In the genomic region with DNA sequence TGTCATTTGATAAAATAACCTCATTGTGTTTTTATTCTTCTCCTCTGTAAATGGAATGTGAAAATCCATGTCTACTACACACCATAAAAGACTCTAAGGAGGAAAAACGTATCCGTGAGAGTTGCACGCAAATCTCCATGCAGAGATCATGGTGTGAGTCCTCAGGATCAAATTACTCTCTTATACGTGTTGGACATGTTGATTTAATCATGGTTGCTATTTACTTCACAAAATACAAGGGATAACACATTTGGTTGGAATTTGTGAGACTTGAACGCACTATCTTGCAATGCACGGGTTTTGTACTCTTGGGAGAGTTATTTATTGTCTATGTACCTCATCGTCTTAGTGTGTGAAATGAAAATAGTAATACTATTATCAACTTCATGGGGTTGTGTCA, we compare ENCODE assay signal across 24 cellular contexts.
DNase-seq lines count a peak whose midpoint lies in the region; ATAC-seq and TF ChIP-seq lines count a peak whose summit lies in the region.
"Had no signal": no experiment of that assay in that cellular context is flagged by ENCODE, and none has a peak within 500 bp of the region (broad histone marks: within the 10 kb centered on the region; RNA-seq: fewer than 3 reads in every experiment).

No MANE protein-coding gene starts in this region.

- no peaks in the 10 kb centered on the region for H3K79me2 ChIP-seq in osteoblast (ENCODE audit: insufficient read depth, low read length)

- H3K27me3 Mint-ChIP-seq in chondrocyte (ENCODE audit: low read depth) (no peaks in the 10 kb centered on the region), endodermal cell (ENCODE audit: insufficient read depth) (no peaks in the 10 kb centered on the region)
- H3K27me3 Mint-ChIP-seq: activated T-cell treated with anti-CD3 and anti-CD28 coated beads, Interleukin-2, amount 50 U/mL, for 24 hours had no signal

- H3K27me3 ChIP-seq in BJ (ENCODE audit: control insufficient read depth, insufficient read depth, low read length) (no peaks in the 10 kb centered on the region), osteoblast (ENCODE audit: insufficient read depth, low read length) (no peaks in the 10 kb centered on the region), endodermal cell (ENCODE audit: control insufficient read depth, insufficient read depth, low read length, poor library complexity, severe bottlenecking) (no peaks in the 10 kb centered on the region)
- H3K27me3 ChIP-seq: gastroesophageal sphincter had no signal

- POLR2A ChIA-PET in BJ (lab: Charles Lee) = no interaction called here

- H3K4me1 ChIP-seq in osteoblast (ENCODE audit: insufficient read depth, low read length) (peaks cover 21% of the 10 kb centered on the region), endodermal cell (ENCODE audit: control insufficient read depth, insufficient read depth, low read length) (peaks cover 12% of the 10 kb centered on the region)

- TF ChIP-seq CTCF in BJ (IDR thresholded peaks at IDR 0.05; ENCODE audit: insufficient read depth, low read depth, low read length) = no peak
- no peak for TF ChIP-seq CTCF in chondrocyte (IDR thresholded peaks at IDR 0.05)
- no peak for TF ChIP-seq CTCF in osteoblast (IDR thresholded peaks at IDR 0.05; ENCODE audit: extremely low read depth, low read depth, low read length)
- no peak for TF ChIP-seq CTCF in endodermal cell (conservative IDR thresholded peaks at IDR 0.05)

- H3K27ac ChIP-seq in osteoblast (ENCODE audit: low read depth, low read length) (peak overlapping the region; percentile 91), endodermal cell (ENCODE audit: low read depth, low read length) (no peak overlapping the region)
- H3K27ac ChIP-seq: epithelial cell of prostate had no signal

- no peak overlapping the region for H3K4me2 ChIP-seq in osteoblast (ENCODE audit: insufficient read depth, low read length)

- H3K9me3 ChIP-seq in osteoblast (ENCODE audit: low read depth, low read length) = no peaks in the 10 kb centered on the region
- H3K9me3 ChIP-seq in endodermal cell (ENCODE audit: control insufficient read depth, low read length) = no peaks in the 10 kb centered on the region
- H3K9me3 ChIP-seq: gastroesophageal sphincter, thoracic aorta had no signal

- H3K36me3 Mint-ChIP-seq in chondrocyte (ENCODE audit: low read depth) = no peaks in the 10 kb centered on the region
- no peaks in the 10 kb centered on the region for H3K36me3 Mint-ChIP-seq in endodermal cell (ENCODE audit: low read depth)
- H3K36me3 Mint-ChIP-seq: T-cell had no signal

- H3K4me1 Mint-ChIP-seq in chondrocyte (ENCODE audit: low read depth) = peaks cover 37% of the 10 kb centered on the region
- peaks cover 28% of the 10 kb centered on the region for H3K4me1 Mint-ChIP-seq in endodermal cell
- H3K4me1 Mint-ChIP-seq: T-cell had no signal

- H3K27ac Mint-ChIP-seq in chondrocyte (ENCODE audit: unreplicated experiment) = peak overlapping the region; percentile 65
- H3K27ac Mint-ChIP-seq in endodermal cell = no peak overlapping the region
- H3K27ac Mint-ChIP-seq: activated T-cell treated with anti-CD3 and anti-CD28 coated beads, Interleukin-2, amount 50 U/mL, for 24 hours; T-cell had no signal

- no peak overlapping the region for H3K4me3 Mint-ChIP-seq in chondrocyte (ENCODE audit: unreplicated experiment)
- no peak overlapping the region for H3K4me3 Mint-ChIP-seq in endodermal cell
- H3K4me3 Mint-ChIP-seq: activated T-cell treated with anti-CD3 and anti-CD28 coated beads, Interleukin-2, amount 50 U/mL, for 24 hours; T-cell had no signal

- H3K36me3 ChIP-seq in BJ (ENCODE audit: control insufficient read depth, insufficient read depth, low read length) = no peaks in the 10 kb centered on the region
- H3K36me3 ChIP-seq in osteoblast (ENCODE audit: insufficient read depth, low read length) = no peaks in the 10 kb centered on the region
- H3K36me3 ChIP-seq in endodermal cell (ENCODE audit: control insufficient read depth, insufficient read depth, low read length) = no peaks in the 10 kb centered on the region
- H3K36me3 ChIP-seq: gastroesophageal sphincter, thoracic aorta had no signal

- CTCF ChIA-PET in BJ (lab: Yijun Ruan, JAX) = interaction anchor here (0.8 to 1.0 kb wide), 2 partner anchors 128 to 636 kb away, joined by 3 to 4 read pairs; a partner anchor contains a TSS

- 95 to 97% methylated on average over 4 to 7 of the region's 7 CpGs for WGBS in endodermal cell (ENCODE audit: insufficient coverage in 1 of 2, insufficient read length in 1 of 2), 2 experiments

- H3K9me3 Mint-ChIP-seq in chondrocyte (ENCODE audit: low read depth) = no peaks in the 10 kb centered on the region
- no peaks in the 10 kb centered on the region for H3K9me3 Mint-ChIP-seq in endodermal cell
- H3K9me3 Mint-ChIP-seq: activated T-cell treated with anti-CD3 and anti-CD28 coated beads, Interleukin-2, amount 50 U/mL, for 24 hours had no signal

- no peak overlapping the region for H2AFZ ChIP-seq in osteoblast (ENCODE audit: low read length)

- ATAC-seq in GM18867 (IDR thresholded peaks at IDR 0.05; ENCODE audit: unreplicated experiment) = no peak
- ATAC-seq: gastroesophageal sphincter, T-cell had no signal

- H4K20me1 ChIP-seq in osteoblast (ENCODE audit: insufficient read depth, low read length) = no peaks in the 10 kb centered on the region

- no peak overlapping the region for H3K9ac ChIP-seq in endodermal cell (ENCODE audit: extremely low read depth, low read length, poor library complexity, severe bottlenecking)

- no peak overlapping the region for H3K4me3 ChIP-seq in BJ (ENCODE audit: low read depth, low read length)
- no peak overlapping the region for H3K4me3 ChIP-seq in osteoblast (ENCODE audit: insufficient read depth, low read length)
- H3K4me3 ChIP-seq in endodermal cell (ENCODE audit: low read length) = no peak overlapping the region
- H3K4me3 ChIP-seq: gastroesophageal sphincter, thoracic aorta had no signal

- DNase-seq in BJ (ENCODE audit: low read depth) (peak; percentile 99), HS-5 (ENCODE audit: low read depth) (peak; percentile 37), chondrocyte (ENCODE audit: low spot score) (no peak), osteoblast (ENCODE audit: insufficient read length, low spot score, missing footprints) (no peak), NCI-H1436 treated with DMSO at 0.1 percent for 48 hours (lab: John Stamatoyannopoulos, UW) (no peak), endodermal cell (no peak), NCI-H345 treated with DMSO at 0.1 percent for 48 hours (lab: John Stamatoyannopoulos, UW; ENCODE audit: unreplicated experiment) (no peak)
- DNase-seq: activated CD8-positive, alpha-beta memory T cell treated with anti-CD3 and anti-CD28 coated beads for 24 hours; activated naive CD4-positive, alpha-beta T cell; activated T-cell treated with anti-CD3 and anti-CD28 coated beads, Interleukin-2, amount 50 U/mL, for 24 hours; DMS79; kidney; NCI-H1092 treated with DMSO at 0.1 percent for 48 hours; NCI-H2081; NCI-H524 treated with DMSO at 0.1 percent for 48 hours; OCI-M1; SHP77; stimulated activated CD4-positive, alpha-beta T cell treated with anti-CD3 and anti-CD28 coated beads, Interleukin-2, amount 100 ng/mL, for 48 hours; stimulated activated naive CD4-positive, alpha-beta T cell; T-cell had no signal

Comparison
In these comparisons a context has a peak if more than half of its experiments do, and no peak if none do; other contexts are left out.
1. DNase-seq: peak in BJ (single experiment) and HS-5 (single experiment); none in chondrocyte (single experiment), osteoblast (single experiment), NCI-H1436 treated with DMSO at 0.1 percent for 48 hours (single experiment), endodermal cell (single experiment) and NCI-H345 treated with DMSO at 0.1 percent for 48 hours (single experiment).